8 cellular contexts compared by ENCODE assay signal in genomic region chrX:55451626-55451989, GRCh38.
DNase-seq lines count a peak whose midpoint lies in the region; ATAC-seq and TF ChIP-seq lines count a peak whose summit lies in the region.

No MANE protein-coding gene starts in this region.

- peaks cover 16% of the 10 kb centered on the region for H3K27me3 Mint-ChIP-seq in activated T-cell treated with anti-CD3 and anti-CD28 coated beads, Interleukin-2, amount 50 U/mL, for 24 hours

- H3K4me1 ChIP-seq in muscle layer of duodenum (ENCODE audit: control insufficient read depth in 1 of 2, insufficient read depth in 2 of 2, low read length in 2 of 2): peaks cover 0 to 4% of the 10 kb centered on the region in 2 donors

- no peaks in the 10 kb centered on the region for H3K27me3 ChIP-seq in muscle layer of duodenum (ENCODE audit: low read depth, low read length)

- H3K9me3 Mint-ChIP-seq in activated T-cell treated with anti-CD3 and anti-CD28 coated beads, Interleukin-2, amount 50 U/mL, for 24 hours: no peaks in the 10 kb centered on the region

- H3K36me3 ChIP-seq in muscle layer of duodenum (ENCODE audit: control insufficient read depth in 1 of 2, insufficient read depth in 2 of 2, low read length in 2 of 2): no peaks in the 10 kb centered on the region

- peak overlapping the region; percentile 92 for H3K27ac Mint-ChIP-seq in activated T-cell treated with anti-CD3 and anti-CD28 coated beads, Interleukin-2, amount 50 U/mL, for 24 hours

- peaks cover 4% of the 10 kb centered on the region for H3K4me1 Mint-ChIP-seq in activated T-cell treated with anti-CD3 and anti-CD28 coated beads, Interleukin-2, amount 50 U/mL, for 24 hours (ENCODE audit: low read depth)

- H3K36me3 Mint-ChIP-seq in activated T-cell treated with anti-CD3 and anti-CD28 coated beads, Interleukin-2, amount 50 U/mL, for 24 hours (ENCODE audit: low read depth): peaks cover 9% of the 10 kb centered on the region

- peak overlapping the region; percentile 71 for H3K4me3 ChIP-seq in coronary artery
- H3K4me3 ChIP-seq in muscle layer of duodenum (ENCODE audit: low read depth in 1 of 2, low read length in 2 of 2): peak overlapping the region; percentile 77 to 78

- peak; percentile 3 for ATAC-seq in HG03521 (IDR thresholded peaks at IDR 0.05; ENCODE audit: unreplicated experiment)

- H3K4me3 Mint-ChIP-seq in activated T-cell treated with anti-CD3 and anti-CD28 coated beads, Interleukin-2, amount 50 U/mL, for 24 hours: peak overlapping the region; percentile 94

- no peak for DNase-seq in activated T-cell treated with anti-CD3 and anti-CD28 coated beads, Interleukin-2, amount 50 U/mL, for 24 hours
- DNase-seq in activated T-cell treated with anti-CD3 and anti-CD28 coated beads, Interleukin-2, amount 50 U/mL, for 48 hours: no peak
- DNase-seq in coronary artery (ENCODE audit: low spot score) (no peak), islet precursor cell (no peak), cerebellar nuclear complex (lab: John Stamatoyannopoulos, UW) (no peak)
- DNase-seq in activated CD4-positive, alpha-beta T cell treated with anti-CD3 and anti-CD28 coated beads for 48 hours: no peak

- H3K27ac ChIP-seq in coronary artery: peak overlapping the region; percentile 84 to 87
- no peak overlapping the region for H3K27ac ChIP-seq in muscle layer of duodenum (ENCODE audit: low read length)

- no peak for TF ChIP-seq CTCF in coronary artery (IDR thresholded peaks at IDR 0.05)

- no peaks in the 10 kb centered on the region for H3K9me3 ChIP-seq in muscle layer of duodenum (ENCODE audit: control insufficient read depth in 1 of 2, low read length in 2 of 2)
